ENCODE assay signal across 13 cellular contexts in genomic region chr9:115024925-115025535, GRCh38.
DNase-seq lines count a peak whose midpoint lies in the region; ATAC-seq and TF ChIP-seq lines count a peak whose summit lies in the region.
"Had no signal": no experiment of that assay in that cellular context is flagged by ENCODE, and none has a peak within 500 bp of the region (broad histone marks: within the 10 kb centered on the region; RNA-seq: fewer than 3 reads in every experiment).

No MANE protein-coding gene starts in this region.

- CTCF ChIA-PET in RWPE1 (lab: Yijun Ruan, JAX) = interaction anchor here (0.6 kb wide), 2 partner anchors 57 to 520 kb away, joined by 3 to 5 read pairs; no protein-coding TSS in a partner anchor

- H3K4me3 ChIP-seq in left ventricle myocardium inferior = no peak overlapping the region
- H3K4me3 ChIP-seq: HAP-1 had no signal

- H3K36me3 ChIP-seq in left ventricle myocardium inferior = no peaks in the 10 kb centered on the region
- H3K36me3 ChIP-seq: HAP-1 had no signal

- no peaks in the 10 kb centered on the region for H3K9me3 ChIP-seq in left ventricle myocardium inferior (replicated peaks)
- H3K9me3 ChIP-seq: HAP-1 had no signal

- TF ChIP-seq CTCF in RWPE1 (conservative IDR thresholded peaks at IDR 0.05; ENCODE audit: low read depth) (no peak), left ventricle myocardium inferior (IDR thresholded peaks at IDR 0.05; ENCODE audit: borderline replicate concordance) (no peak)

- POLR2A ChIA-PET in RWPE1 (lab: Yijun Ruan, JAX; ENCODE audit: low non-redundant PET) = no interaction called here

- peaks cover 52% of the 10 kb centered on the region for H3K27me3 ChIP-seq in left ventricle myocardium inferior (ENCODE audit: low read depth)

- H3K4me1 ChIP-seq in left ventricle myocardium inferior = no peaks in the 10 kb centered on the region
- H3K4me1 ChIP-seq: HAP-1 had no signal

- H3K27ac ChIP-seq in RWPE1 = no peak overlapping the region
- no peak overlapping the region for H3K27ac ChIP-seq in left ventricle myocardium inferior (replicated peaks)

- intact Hi-C loops in left ventricle myocardium inferior (cut with micrococcal nuclease) = no loop called here

- DNase-seq in ELF-1 (ENCODE audit: low read depth, low spot score) (peak; percentile 73), SW480 (ENCODE audit: low spot score) (peak; percentile 20), kidney glomerular epithelial cell (lab: John Stamatoyannopoulos, UW) (peak; percentile 72), renal cortical epithelial cell (ENCODE audit: low read depth) (peak; percentile 70), RWPE1 (ENCODE audit: low spot score) (no peak), left ventricle myocardium inferior (no peak)
- DNase-seq: Calu3, NCI-H1436 treated with DMSO at 0.1 percent for 48 hours, NCI-H2081, NCI-H2227 treated with DMSO at 0.1 percent for 48 hours, NCI-H526 had no signal

- no peak for ATAC-seq in HG03196 (IDR thresholded peaks at IDR 0.05; ENCODE audit: unreplicated experiment)

Comparison
In these comparisons a context has a peak if more than half of its experiments do, and no peak if none do; other contexts are left out.
1. DNase-seq: peak in ELF-1 (single experiment), SW480 (single experiment), kidney glomerular epithelial cell (single experiment) and renal cortical epithelial cell (single experiment); none in RWPE1 (single experiment) and left ventricle myocardium inferior (single experiment).